Comparison of ENCODE assay signal across 2 cellular contexts in genomic region chr3:15742236-15742635, GRCh38. TPM values are rescaled to one million over a fixed set of nuclear protein-coding genes. Genes with fewer than 3 reads are reported as not detected.
A peak's percentile ranks its signal among the peaks of the same experiment; 100 is the strongest.
DNase-seq lines count a peak whose midpoint lies in the region; TF ChIP-seq lines count a peak whose summit lies in the region.
"Not testable (repeated sequence)": the region's sequence is repeated elsewhere in the genome, so short reads cannot be mapped to it uniquely, and the experiment has no call there.

No MANE protein-coding gene starts in this region.

- not testable (repeated sequence) for H3K4me3 Mint-ChIP-seq in chondrocyte (ENCODE audit: unreplicated experiment)

- peak; percentile 4 for DNase-seq in activated gamma-delta T cell (lab: John Stamatoyannopoulos, UW)
- not testable (repeated sequence) for DNase-seq in chondrocyte (ENCODE audit: low spot score)

- H3K27ac Mint-ChIP-seq in chondrocyte (ENCODE audit: unreplicated experiment), result peak overlapping the region; percentile 12

- peaks cover 38% of the 10 kb centered on the region for H3K36me3 Mint-ChIP-seq in chondrocyte (ENCODE audit: low read depth)

- peaks cover 43% of the 10 kb centered on the region for H3K4me1 Mint-ChIP-seq in chondrocyte (ENCODE audit: low read depth)

- peaks cover 11% of the 10 kb centered on the region for H3K9me3 Mint-ChIP-seq in chondrocyte (ENCODE audit: low read depth)

- TF ChIP-seq CTCF in chondrocyte (IDR thresholded peaks at IDR 0.05), result not testable (repeated sequence)

- not testable (repeated sequence) for H3K27me3 Mint-ChIP-seq in chondrocyte (ENCODE audit: low read depth)

RNA-seq across cellular contexts. Expression of gene ANKRD28, which starts 55.5 kb away (rescaled TPM):
- 92.5 to 124 TPM (median 104 TPM) in 3 replicates for total RNA-seq in chondrocyte
